Comparison of ENCODE assay signal across 37 cellular contexts in the genomic region with DNA sequence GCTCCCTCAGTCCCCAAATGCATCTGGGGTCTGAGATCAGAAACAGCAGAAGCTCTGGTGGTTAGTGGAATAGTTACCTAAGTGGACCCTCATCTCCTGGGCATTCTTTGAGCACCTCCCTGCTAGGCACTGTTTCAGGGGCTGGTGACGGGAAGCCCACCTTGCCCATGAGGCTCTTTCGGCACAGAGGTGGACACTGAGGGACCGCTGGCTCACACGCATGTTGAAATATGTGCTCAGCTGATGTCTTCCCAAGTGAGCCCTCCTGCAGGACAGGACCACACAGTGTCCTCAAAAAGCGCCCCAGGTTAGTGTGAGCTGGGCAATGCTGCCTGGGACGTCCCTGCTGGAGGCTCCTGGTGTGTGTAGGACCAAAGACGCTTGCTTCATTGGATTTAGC.
"Had no signal": no experiment of that assay in that cellular context is flagged by ENCODE, and none has a peak within 500 bp of the region (broad histone marks: within the 10 kb centered on the region; RNA-seq: fewer than 3 reads in every experiment).

No MANE protein-coding gene starts in this region.

- H3K9me3 Mint-ChIP-seq: activated CD4-positive, alpha-beta memory T cell treated with anti-CD3 and anti-CD28 coated beads, Interleukin-2, amount 10 ng/mL, durations not matched to agents 7 days and 5 days; activated CD4-positive, alpha-beta T cell treated with anti-CD3 and anti-CD28 coated beads, Interleukin-2, amount 10 ng/mL, durations not matched to agents 7 days and 5 days; activated naive CD4-positive, alpha-beta T cell treated with anti-CD3 and anti-CD28 coated beads, Interleukin-2, amount 10 ng/mL, durations not matched to agents 7 days and 5 days; activated naive CD4-positive, alpha-beta T cell treated with anti-CD3 and anti-CD28 coated beads, Interleukin-2, amount 50 U/mL, for 24 hours; activated naive CD8-positive, alpha-beta T cell treated with anti-CD3 and anti-CD28 coated beads, Interleukin-2, amount 10 ng/mL, durations not matched to agents 7 days and 5 days; activated naive CD8-positive, alpha-beta T cell treated with anti-CD3 and anti-CD28 coated beads, Interleukin-2, amount 50 U/mL, for 24 hours; activated T-cell treated with anti-CD3 and anti-CD28 coated beads, Interleukin-2, amount 50 U/mL, for 24 hours; activated T-helper 2 cell treated with anti-CD3 and anti-CD28 coated beads, Interferon-gamma antibody, Interleukin-2, Interleukin-4, amounts not matched to agents 10 μg/mL and 5 μg/mL and 100 μg/mL, durations not matched to agents 14 hours and 24 hours and 36 hours; central memory CD8-positive, alpha-beta T cell; T-helper 1 cell treated with Interleukin-12 subunit alpha and Interleukin-12 subunit beta and Interleukin-4 antibody, amounts not matched to agents 30 μg/mL and 1 μg/mL, for 36 hours; T-helper 2 cell treated with Interferon-gamma antibody and Interleukin-4, amounts not matched to agents 5 μg/mL and 100 μg/mL, for 36 hours had no signal

- H3K36me3 Mint-ChIP-seq: activated CD8-positive, alpha-beta memory T cell treated with anti-CD3 and anti-CD28 coated beads, Interleukin-2, amount 10 ng/mL, durations not matched to agents 7 days and 5 days; activated naive CD4-positive, alpha-beta T cell treated with anti-CD3 and anti-CD28 coated beads, Interleukin-2, amount 10 ng/mL, durations not matched to agents 7 days and 5 days; activated naive CD4-positive, alpha-beta T cell treated with anti-CD3 and anti-CD28 coated beads, Interleukin-2, amount 50 U/mL, for 24 hours; activated naive CD8-positive, alpha-beta T cell; activated naive CD8-positive, alpha-beta T cell treated with anti-CD3 and anti-CD28 coated beads, Interleukin-2, amount 10 ng/mL, durations not matched to agents 7 days and 5 days; brain; WTC11 had no signal

- H3K4me3 ChIP-seq: ascending aorta, cardiac muscle cell had no signal

- DNase-seq: activated CD4-positive, alpha-beta memory T cell treated with anti-CD3 and anti-CD28 coated beads, Interleukin-2, amount 10 ng/mL, durations not matched to agents 7 days and 5 days; activated CD4-positive, alpha-beta T cell treated with anti-CD3 and anti-CD28 coated beads for 1 hour; activated CD4-positive, alpha-beta T cell treated with anti-CD3 and anti-CD28 coated beads for 36 hours; activated CD4-positive, alpha-beta T cell treated with anti-CD3 and anti-CD28 coated beads for 48 hours; activated CD4-positive, alpha-beta T cell treated with anti-CD3 and anti-CD28 coated beads, Interleukin-2, amount 10 ng/mL, durations not matched to agents 7 days and 5 days; activated CD4-positive, alpha-beta T cell treated with anti-CD3 and anti-CD28 coated beads, Interleukin-2, amount 50 U/mL, for 48 hours; activated CD4-positive, CD25-positive, alpha-beta regulatory T cell; activated CD8-positive, alpha-beta memory T cell treated with anti-CD3 and anti-CD28 coated beads for 24 hours; activated CD8-positive, alpha-beta memory T cell treated with anti-CD3 and anti-CD28 coated beads, Interleukin-2, amount 10 ng/mL, durations not matched to agents 7 days and 5 days; activated CD8-positive, alpha-beta memory T cell treated with anti-CD3 and anti-CD28 coated beads, Interleukin-2, amount 50 U/mL, for 48 hours; activated CD8-positive, alpha-beta T cell treated with anti-CD3 and anti-CD28 coated beads, Interleukin-2, amount 10 ng/mL, durations not matched to agents 7 days and 5 days; activated effector memory CD4-positive, alpha-beta T cell treated with Interleukin-2 at 50 U/mL for 16 hours; activated gamma-delta T cell; activated naive CD4-positive, alpha-beta T cell treated with anti-CD3 and anti-CD28 coated beads, Interleukin-2, amount 10 ng/mL, durations not matched to agents 7 days and 5 days; activated naive CD4-positive, alpha-beta T cell treated with Interleukin-2 at 50 U/mL for 16 hours; activated naive CD8-positive, alpha-beta T cell treated with anti-CD3 and anti-CD28 coated beads, Interleukin-2, amount 10 ng/mL, durations not matched to agents 7 days and 5 days; activated naive CD8-positive, alpha-beta T cell treated with anti-CD3 and anti-CD28 coated beads, Interleukin-2, amount 50 U/mL, for 24 hours; activated T-cell treated with anti-CD3 and anti-CD28 coated beads, Interleukin-2, amount 50 U/mL, for 24 hours; activated T-cell treated with anti-CD3 and anti-CD28 coated beads, Interleukin-2, amount 50 U/mL, for 48 hours; amygdala; anterior cingulate cortex; caudate nucleus; cerebellar nuclear complex; T-helper 1 cell; T-helper 2 cell; T-helper 9 cell; WERI-Rb-1 had no signal

- H3K4me3 Mint-ChIP-seq: activated CD4-positive, alpha-beta memory T cell treated with anti-CD3 and anti-CD28 coated beads, Interleukin-2, amount 10 ng/mL, durations not matched to agents 7 days and 5 days; activated CD4-positive, alpha-beta T cell treated with anti-CD3 and anti-CD28 coated beads for 36 hours; activated CD4-positive, alpha-beta T cell treated with anti-CD3 and anti-CD28 coated beads, Interleukin-2, amount 10 ng/mL, durations not matched to agents 7 days and 5 days; activated CD8-positive, alpha-beta memory T cell treated with anti-CD3 and anti-CD28 coated beads, Interleukin-2, amount 10 ng/mL, durations not matched to agents 7 days and 5 days; activated CD8-positive, alpha-beta T cell treated with anti-CD3 and anti-CD28 coated beads, Interleukin-2, amount 10 ng/mL, durations not matched to agents 7 days and 5 days; activated naive CD4-positive, alpha-beta T cell treated with anti-CD3 and anti-CD28 coated beads, Interleukin-2, amount 10 ng/mL, durations not matched to agents 7 days and 5 days; activated naive CD4-positive, alpha-beta T cell treated with anti-CD3 and anti-CD28 coated beads, Interleukin-2, amount 50 U/mL, for 24 hours; activated naive CD8-positive, alpha-beta T cell; activated naive CD8-positive, alpha-beta T cell treated with anti-CD3 and anti-CD28 coated beads, Interleukin-2, amount 10 ng/mL, durations not matched to agents 7 days and 5 days; activated naive CD8-positive, alpha-beta T cell treated with anti-CD3 and anti-CD28 coated beads, Interleukin-2, amount 50 U/mL, for 24 hours; activated T-cell treated with anti-CD3 and anti-CD28 coated beads, Interleukin-2, amount 50 U/mL, for 24 hours; brain; central memory CD8-positive, alpha-beta T cell; T-helper 1 cell treated with Interleukin-12 subunit alpha and Interleukin-12 subunit beta and Interleukin-4 antibody, amounts not matched to agents 30 μg/mL and 1 μg/mL, for 36 hours; T-helper 2 cell treated with Interferon-gamma antibody and Interleukin-4, amounts not matched to agents 5 μg/mL and 100 μg/mL, for 36 hours; WTC11 had no signal

- H3K9me3 ChIP-seq: ascending aorta had no signal

- H3K27ac ChIP-seq: ascending aorta, cardiac muscle cell, WERI-Rb-1 had no signal

- H3K4me1 ChIP-seq: ascending aorta had no signal

- H3K36me3 ChIP-seq: ascending aorta, cardiac muscle cell, WERI-Rb-1 had no signal

- H3K4me1 Mint-ChIP-seq: activated CD4-positive, alpha-beta memory T cell treated with anti-CD3 and anti-CD28 coated beads, Interleukin-2, amount 10 ng/mL, durations not matched to agents 7 days and 5 days; activated naive CD4-positive, alpha-beta T cell treated with anti-CD3 and anti-CD28 coated beads, Interleukin-2, amount 10 ng/mL, durations not matched to agents 7 days and 5 days had no signal

- H3K27me3 ChIP-seq: ascending aorta, cardiac muscle cell had no signal

- H3K27ac Mint-ChIP-seq: activated CD4-positive, alpha-beta memory T cell treated with anti-CD3 and anti-CD28 coated beads, Interleukin-2, amount 10 ng/mL, durations not matched to agents 7 days and 5 days; activated CD4-positive, alpha-beta T cell treated with anti-CD3 and anti-CD28 coated beads for 36 hours; activated CD4-positive, alpha-beta T cell treated with anti-CD3 and anti-CD28 coated beads, Interleukin-2, amount 10 ng/mL, durations not matched to agents 7 days and 5 days; activated CD8-positive, alpha-beta memory T cell treated with anti-CD3 and anti-CD28 coated beads, Interleukin-2, amount 10 ng/mL, durations not matched to agents 7 days and 5 days; activated CD8-positive, alpha-beta T cell treated with anti-CD3 and anti-CD28 coated beads, Interleukin-2, amount 10 ng/mL, durations not matched to agents 7 days and 5 days; activated naive CD4-positive, alpha-beta T cell treated with anti-CD3 and anti-CD28 coated beads, Interleukin-2, amount 10 ng/mL, durations not matched to agents 7 days and 5 days; activated naive CD4-positive, alpha-beta T cell treated with anti-CD3 and anti-CD28 coated beads, Interleukin-2, amount 50 U/mL, for 24 hours; activated naive CD8-positive, alpha-beta T cell; activated naive CD8-positive, alpha-beta T cell treated with anti-CD3 and anti-CD28 coated beads, Interleukin-2, amount 10 ng/mL, durations not matched to agents 7 days and 5 days; activated naive CD8-positive, alpha-beta T cell treated with anti-CD3 and anti-CD28 coated beads, Interleukin-2, amount 50 U/mL, for 24 hours; activated T-cell treated with anti-CD3 and anti-CD28 coated beads, Interleukin-2, amount 50 U/mL, for 24 hours; activated T-helper 2 cell treated with anti-CD3 and anti-CD28 coated beads, Interferon-gamma antibody, Interleukin-2, Interleukin-4, amounts not matched to agents 10 μg/mL and 5 μg/mL and 100 μg/mL, durations not matched to agents 14 hours and 24 hours and 36 hours; brain; T-helper 1 cell treated with Interleukin-12 subunit alpha and Interleukin-12 subunit beta and Interleukin-4 antibody, amounts not matched to agents 30 μg/mL and 1 μg/mL, for 36 hours; T-helper 2 cell treated with Interferon-gamma antibody and Interleukin-4, amounts not matched to agents 5 μg/mL and 100 μg/mL, for 36 hours; WTC11 had no signal
